In the genomic region with DNA sequence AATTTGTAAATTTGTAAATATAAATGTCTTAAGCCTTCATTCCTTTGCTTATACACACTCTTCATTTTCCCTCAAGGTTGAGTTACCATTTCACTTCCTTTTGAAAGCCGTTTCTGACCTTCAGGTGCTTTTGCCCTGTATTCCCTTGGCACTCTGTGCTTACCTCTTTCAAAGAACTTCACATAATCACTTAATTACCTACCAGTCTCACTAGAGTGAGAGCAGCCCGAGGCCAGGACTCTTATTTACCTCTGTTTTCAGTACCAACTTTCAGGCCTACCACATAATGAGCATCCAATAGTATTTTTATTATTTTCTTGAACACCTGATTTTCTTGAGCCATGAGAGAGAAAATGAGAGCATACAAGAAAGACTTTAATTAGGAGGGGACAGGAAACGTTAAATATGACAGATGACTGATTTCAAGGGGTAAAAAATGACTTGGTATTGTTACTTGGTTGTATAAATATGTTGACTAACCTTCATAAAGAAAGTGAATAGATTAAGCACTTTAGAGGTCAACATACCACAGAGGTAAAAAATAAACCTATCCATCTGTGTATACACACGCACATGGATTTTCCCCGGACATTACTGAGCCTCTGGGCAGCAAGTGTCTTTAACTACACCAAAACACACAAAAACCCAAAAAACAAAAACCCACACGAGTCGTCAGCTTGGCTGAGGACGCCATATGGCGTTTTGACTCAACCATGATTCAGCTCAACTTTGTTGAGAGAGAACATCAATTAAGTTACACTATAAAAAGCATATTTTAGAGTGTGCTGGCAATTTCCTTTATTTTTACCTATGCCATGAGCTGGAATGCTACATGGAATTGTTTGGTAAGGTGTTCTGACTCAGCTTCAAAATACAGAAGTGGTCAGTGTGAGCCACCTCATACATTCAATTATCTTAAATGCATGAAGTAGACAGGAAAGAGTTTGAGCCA, we compare ENCODE assay signal across 13 cellular contexts. TPM values are rescaled to one million over a fixed set of nuclear protein-coding genes. Genes with fewer than 3 reads are reported as not detected.
DNase-seq lines count a peak whose midpoint lies in the region; ATAC-seq, FAIRE-seq and TF ChIP-seq lines count a peak whose summit lies in the region.
"Had no signal": no experiment of that assay in that cellular context is flagged by ENCODE, and none has a peak within 500 bp of the region (broad histone marks: within the 10 kb centered on the region; RNA-seq: fewer than 3 reads in every experiment).

No MANE protein-coding gene starts in this region.

- TF ChIP-seq CTCF in SK-N-SH (IDR thresholded peaks at IDR 0.05) (no peak), keratinocyte (optimal IDR thresholded peaks at IDR 0.05 in 1 of 3, IDR thresholded peaks at IDR 0.05 in 1 of 3, conservative IDR thresholded peaks at IDR 0.05 in 1 of 3; ENCODE audit: extremely low read depth in 1 of 3, insufficient read depth in 2 of 3, low read length in 3 of 3) (no peak), hepatocyte (IDR thresholded peaks at IDR 0.05; ENCODE audit: poor library complexity) (no peak)

- no peaks in the 10 kb centered on the region for H3K9me1 ChIP-seq in keratinocyte (ENCODE audit: control insufficient read depth, extremely low read depth, insufficient read depth, low read length)

- CTCF ChIA-PET in SK-N-SH (lab: Yijun Ruan, JAX) = interaction anchor here (0.7 kb wide), 1 partner anchor 11 kb away, joined by 3 read pairs; no protein-coding TSS in a partner anchor

- H4K20me1 ChIP-seq in GM23248 (ENCODE audit: insufficient read depth) (0 out of 2 replicates have a peak, but pooled peaks cover 3% of the 10 kb centered on the region), SK-N-SH (ENCODE audit: insufficient read depth) (peaks cover 65% of the 10 kb centered on the region), keratinocyte (ENCODE audit: control insufficient read depth, extremely low read depth, insufficient read depth, low read length) (no peaks in the 10 kb centered on the region), hepatocyte (ENCODE audit: insufficient read depth, poor library complexity, severe bottlenecking) (peaks cover 94% of the 10 kb centered on the region)

- H3K9me3 Mint-ChIP-seq in CD4-positive, CD25-positive, alpha-beta regulatory T cell = no peaks in the 10 kb centered on the region
- no peaks in the 10 kb centered on the region for H3K9me3 Mint-ChIP-seq in activated T-helper 2 cell treated with anti-CD3 and anti-CD28 coated beads, Interferon-gamma antibody, Interleukin-2, Interleukin-4, amounts not matched to agents 10 μg/mL and 5 μg/mL and 100 μg/mL, durations not matched to agents 14 hours and 24 hours and 36 hours

- H3K9ac ChIP-seq in GM23248 = peak overlapping the region; percentile 40
- no peak overlapping the region for H3K9ac ChIP-seq in SK-N-SH
- H3K9ac ChIP-seq in keratinocyte (ENCODE audit: control insufficient read depth, extremely low read depth, insufficient read depth, low read length) = no peak overlapping the region

- H3K4me1 ChIP-seq in CD4-positive, CD25-positive, alpha-beta regulatory T cell (ENCODE audit: control insufficient read depth, insufficient read depth, low read length, poor library complexity, severe bottlenecking) = peaks cover 14% of the 10 kb centered on the region
- H3K4me1 ChIP-seq in GM23248 (ENCODE audit: insufficient read depth) = peaks cover 77% of the 10 kb centered on the region
- H3K4me1 ChIP-seq in SK-N-SH (ENCODE audit: control insufficient read depth in 1 of 2, insufficient read depth in 2 of 2, low read depth in 1 of 2, low read length in 1 of 2) = peaks cover 12 to 69% of the 10 kb centered on the region in 2 experiments; a peak in 3 of 4 replicates
- peaks cover 40% of the 10 kb centered on the region for H3K4me1 ChIP-seq in keratinocyte (ENCODE audit: control insufficient read depth, extremely low read depth, insufficient read depth, low read length)
- H3K4me1 ChIP-seq in hepatocyte (ENCODE audit: insufficient read depth) = no peaks in the 10 kb centered on the region

- no peak overlapping the region for H3K4me3 ChIP-seq in CD4-positive, CD25-positive, alpha-beta regulatory T cell (ENCODE audit: low read depth, low read length)
- H3K4me3 ChIP-seq in GM23248 (peak overlapping the region; percentile 19), SK-N-SH (ENCODE audit: low read depth in 2 of 2, low read length in 1 of 2) (no peak overlapping the region), keratinocyte (ENCODE audit: control insufficient read depth in 2 of 3, extremely low read depth in 1 of 3, insufficient read depth in 2 of 3, low read depth in 1 of 3, low read length in 3 of 3) (no peak overlapping the region), hepatocyte (no peak overlapping the region)

- H3K27ac Mint-ChIP-seq in CD4-positive, CD25-positive, alpha-beta regulatory T cell = peak overlapping the region in 2 of 3 donors; percentile 16 to 21
- H3K27ac Mint-ChIP-seq in activated T-helper 2 cell treated with anti-CD3 and anti-CD28 coated beads, Interferon-gamma antibody, Interleukin-2, Interleukin-4, amounts not matched to agents 10 μg/mL and 5 μg/mL and 100 μg/mL, durations not matched to agents 14 hours and 24 hours and 36 hours = no peak overlapping the region

- intact Hi-C loops in activated T-helper 2 cell treated with anti-CD3 and anti-CD28 coated beads, Interferon-gamma antibody, Interleukin-2, Interleukin-4, amounts not matched to agents 10 μg/mL and 5 μg/mL and 100 μg/mL, durations not matched to agents 14 hours and 24 hours and 36 hours (cut with micrococcal nuclease) = no loop called here

- peak overlapping the region in 1 of 4 donors; percentile 30 for H3K4me3 Mint-ChIP-seq in CD4-positive, CD25-positive, alpha-beta regulatory T cell
- H3K4me3 Mint-ChIP-seq in activated T-helper 2 cell treated with anti-CD3 and anti-CD28 coated beads, Interferon-gamma antibody, Interleukin-2, Interleukin-4, amounts not matched to agents 10 μg/mL and 5 μg/mL and 100 μg/mL, durations not matched to agents 14 hours and 24 hours and 36 hours (ENCODE audit: low read depth) = no peak overlapping the region

- H3K36me3 Mint-ChIP-seq in CD4-positive, CD25-positive, alpha-beta regulatory T cell = peaks cover 5% of the 10 kb centered on the region
- H3K36me3 Mint-ChIP-seq in activated T-helper 2 cell treated with anti-CD3 and anti-CD28 coated beads, Interferon-gamma antibody, Interleukin-2, Interleukin-4, amounts not matched to agents 10 μg/mL and 5 μg/mL and 100 μg/mL, durations not matched to agents 14 hours and 24 hours and 36 hours (ENCODE audit: low read depth) = peaks cover 12% of the 10 kb centered on the region

- in situ Hi-C loops in GM23248 (cut with MboI) = no loop called here

- ATAC-seq in CD4-positive, CD25-positive, alpha-beta regulatory T cell (ENCODE audit: low read depth in 2 of 2) = no peak
- ATAC-seq in esophagus mucosa = no peak
- ATAC-seq: sciatic nerve had no signal

- H3K27me3 ChIP-seq in CD4-positive, CD25-positive, alpha-beta regulatory T cell (ENCODE audit: control insufficient read depth, insufficient read depth, low read length) = no peaks in the 10 kb centered on the region
- no peaks in the 10 kb centered on the region for H3K27me3 ChIP-seq in GM23248 (replicated peaks; ENCODE audit: insufficient read depth)
- H3K27me3 ChIP-seq in SK-N-SH (ENCODE audit: insufficient read depth) = no peaks in the 10 kb centered on the region
- no peaks in the 10 kb centered on the region for H3K27me3 ChIP-seq in keratinocyte (ENCODE audit: control insufficient read depth, extremely low read depth, insufficient read depth, low read length)
- H3K27me3 ChIP-seq in hepatocyte = no peaks in the 10 kb centered on the region

- no peak for TF ChIP-seq RAD21 in SK-N-SH (IDR thresholded peaks at IDR 0.05; ENCODE audit: low read length)

- peaks cover 31 to 43% (median 38%) of the 10 kb centered on the region in 4 donors for H3K4me1 Mint-ChIP-seq in CD4-positive, CD25-positive, alpha-beta regulatory T cell
- H3K4me1 Mint-ChIP-seq in activated T-helper 2 cell treated with anti-CD3 and anti-CD28 coated beads, Interferon-gamma antibody, Interleukin-2, Interleukin-4, amounts not matched to agents 10 μg/mL and 5 μg/mL and 100 μg/mL, durations not matched to agents 14 hours and 24 hours and 36 hours (ENCODE audit: low read depth) = peaks cover 19% of the 10 kb centered on the region

- no peak for DNase-seq in CD4-positive, CD25-positive, alpha-beta regulatory T cell
- DNase-seq in GM23248 (peak; percentile 88), SK-N-SH (no peak), keratinocyte (ENCODE audit: low read depth, low spot score) (no peak), NCI-H526 (lab: John Stamatoyannopoulos, UW) (no peak), hepatocyte (ENCODE audit: low spot score) (no peak)
- no peak for DNase-seq in activated T-helper 2 cell treated with anti-CD3 and anti-CD28 coated beads, Interferon-gamma antibody, Interleukin-2, Interleukin-4, amounts not matched to agents 10 μg/mL and 5 μg/mL and 100 μg/mL, durations not matched to agents 14 hours and 24 hours and 36 hours (ENCODE audit: low spot score)
- DNase-seq: activated CD4-positive, alpha-beta T cell treated with anti-CD3 and anti-CD28 coated beads for 48 hours; aorta; DMS79 treated with DMSO at 0.1 percent for 48 hours; OCI-M1 had no signal

- H3K9me3 ChIP-seq in CD4-positive, CD25-positive, alpha-beta regulatory T cell (ENCODE audit: control insufficient read depth in 2 of 2, low read length in 2 of 2) = no peaks in the 10 kb centered on the region
- H3K9me3 ChIP-seq in GM23248 (ENCODE audit: low read depth) (no peaks in the 10 kb centered on the region), SK-N-SH (no peaks in the 10 kb centered on the region), keratinocyte (ENCODE audit: control insufficient read depth, low read depth, low read length) (no peaks in the 10 kb centered on the region), hepatocyte (ENCODE audit: low read depth) (no peaks in the 10 kb centered on the region)

- H3K79me2 ChIP-seq in GM23248 (ENCODE audit: insufficient read depth) (peaks cover 96% of the 10 kb centered on the region), SK-N-SH (ENCODE audit: insufficient read depth) (peaks cover 99% of the 10 kb centered on the region), keratinocyte (ENCODE audit: control insufficient read depth, insufficient read depth, low read length) (peaks cover 87% of the 10 kb centered on the region), hepatocyte (peaks cover 100% of the 10 kb centered on the region)

- H3K9me2 ChIP-seq in GM23248 (ENCODE audit: insufficient read depth) (no peaks in the 10 kb centered on the region), SK-N-SH (no peaks in the 10 kb centered on the region), hepatocyte (replicated peaks; ENCODE audit: insufficient read depth) (no peaks in the 10 kb centered on the region)

- H3K4me2 ChIP-seq in GM23248 (ENCODE audit: unreplicated experiment) = peak overlapping the region; percentile 81
- peak overlapping the region; percentile 62 for H3K4me2 ChIP-seq in SK-N-SH
- H3K4me2 ChIP-seq in keratinocyte (ENCODE audit: control insufficient read depth, extremely low read depth, insufficient read depth, low read depth, low read length) = peak overlapping the region; percentile 43
- H3K4me2 ChIP-seq in hepatocyte = no peak overlapping the region

- peak in 1 of 2 experiments; percentile 78; a peak in 2 of 4 replicates for TF ChIP-seq EP300 in SK-N-SH (IDR thresholded peaks at IDR 0.05; ENCODE audit: borderline replicate concordance in 1 of 2, low read depth in 1 of 2, low read length in 1 of 2)

- no peak overlapping the region for H2AFZ ChIP-seq in GM23248
- H2AFZ ChIP-seq in SK-N-SH (ENCODE audit: low read depth) = no peak overlapping the region
- H2AFZ ChIP-seq in keratinocyte (ENCODE audit: control insufficient read depth, low read length) = no peak overlapping the region
- H2AFZ ChIP-seq in hepatocyte = no peak overlapping the region

- FAIRE-seq in keratinocyte (lab: Jason Lieb, UNC) = peak; percentile 94

- WGBS in GM23248 (ENCODE audit: low coverage in 1 of 2, low lambda C conversion rate in 2 of 2, missing lambda C conversion rate in 2 of 2), 2 experiments = 30 to 32% methylated on average over 9 of the region's 9 CpGs
- WGBS in SK-N-SH (ENCODE audit: low lambda C conversion rate) = 41% methylated on average over 9 of the region's 9 CpGs
- 95% methylated on average over 9 of the region's 9 CpGs for WGBS in hepatocyte (ENCODE audit: low lambda C conversion rate, missing lambda C conversion rate)

- H3K36me3 ChIP-seq in CD4-positive, CD25-positive, alpha-beta regulatory T cell (ENCODE audit: control insufficient read depth, insufficient read depth, low read length) = no peaks in the 10 kb centered on the region
- H3K36me3 ChIP-seq in GM23248 (ENCODE audit: low read depth) (no peaks in the 10 kb centered on the region), SK-N-SH (replicated peaks in 1 of 2; ENCODE audit: control insufficient read depth in 1 of 2, insufficient read depth in 2 of 2, low read length in 1 of 2) (peaks cover 6 to 10% of the 10 kb centered on the region in 2 experiments), keratinocyte (ENCODE audit: control insufficient read depth in 2 of 2, extremely low read depth in 1 of 2, insufficient read depth in 2 of 2, low read length in 2 of 2) (peaks cover 0 to 6% of the 10 kb centered on the region in 2 experiments), hepatocyte (replicated peaks; ENCODE audit: insufficient read depth, low read depth) (no peaks in the 10 kb centered on the region)

- H3K27me3 Mint-ChIP-seq in CD4-positive, CD25-positive, alpha-beta regulatory T cell = no peaks in the 10 kb centered on the region
- H3K27me3 Mint-ChIP-seq in activated T-helper 2 cell treated with anti-CD3 and anti-CD28 coated beads, Interferon-gamma antibody, Interleukin-2, Interleukin-4, amounts not matched to agents 10 μg/mL and 5 μg/mL and 100 μg/mL, durations not matched to agents 14 hours and 24 hours and 36 hours (ENCODE audit: low read depth) = no peaks in the 10 kb centered on the region

- H3F3A ChIP-seq in GM23248 (ENCODE audit: insufficient read depth) (peaks cover 72% of the 10 kb centered on the region), SK-N-SH (replicated peaks; ENCODE audit: insufficient read depth) (peaks cover 66% of the 10 kb centered on the region)

- dilution Hi-C loops in keratinocyte (cut with MboI; ENCODE audit: extremely low pct_ligation_motif_present, low sequenced_read_pairs) = no loop called here

- H3K27ac ChIP-seq in CD4-positive, CD25-positive, alpha-beta regulatory T cell (ENCODE audit: insufficient read depth, low read length, poor library complexity, severe bottlenecking) = no peak overlapping the region
- peak overlapping the region; percentile 88 for H3K27ac ChIP-seq in GM23248
- H3K27ac ChIP-seq in SK-N-SH (ENCODE audit: low read depth in 2 of 2, low read length in 1 of 2) = peak overlapping the region; percentile 7 to 82; a peak in 2 of 4 replicates
- H3K27ac ChIP-seq in keratinocyte (ENCODE audit: control insufficient read depth, insufficient read depth, low read length) = peak overlapping the region; percentile 50
- no peak overlapping the region for H3K27ac ChIP-seq in hepatocyte

- POLR2A ChIA-PET in SK-N-SH (lab: Yijun Ruan, JAX) = no interaction called here

RNA-seq across cellular contexts. Expression of gene ATXN10, which starts 7.6 kb away (rescaled TPM):
- 61.7 TPM for total RNA-seq in CD4-positive, CD25-positive, alpha-beta regulatory T cell
- polyA plus RNA-seq in CD4-positive, CD25-positive, alpha-beta regulatory T cell = 100 to 1,000 TPM in 2 of 4 donors, 10 to 100 TPM in 2; 70.3 to 107 (median 90.6) TPM
- 108 and 109 TPM in 2 replicates for total RNA-seq in GM23248 (2014; rRNA removed; shearing (Covaris generic))
- 211 and 216 TPM in 2 replicates for polyA plus RNA-seq in GM23248 (2016; fragmentation: Nextera tagmentation; extraction: Ambion mirVana)
- polyA plus RNA-seq in SK-N-SH (2012; rRNA removed) = 202 and 257 TPM in 2 replicates
- 276 and 300 TPM in 2 replicates for polyA plus RNA-seq in SK-N-SH (2012; cell fraction: cytosol; rRNA removed)
- 68.9 and 142 TPM in 2 replicates for polyA plus RNA-seq in SK-N-SH (2012; cell fraction: nucleus; rRNA removed)
- polyA plus RNA-seq in keratinocyte = 238 to 276 TPM (median 242 TPM) in 3 replicates
- 147 TPM for polyA plus RNA-seq in keratinocyte (2011; ENCODE audit: low read depth)
- polyA plus RNA-seq in keratinocyte (2011; cell fraction: cytosol; rRNA removed) = 172 and 329 TPM in 2 replicates
- 190 and 196 TPM in 2 replicates for polyA plus RNA-seq in keratinocyte (2011; cell fraction: nucleus; rRNA removed)
- 88.1 and 124 TPM in 2 replicates for polyA plus RNA-seq in keratinocyte (2012; ENCODE audit: low replicate concordance)
- polyA minus RNA-seq in keratinocyte = 156 to 320 TPM (median 270 TPM) in 3 replicates
- 71.7 TPM for polyA minus RNA-seq in keratinocyte (2011; cell fraction: cytosol; rRNA and poly(A)+ RNA removed)
- 59.4 and 126 TPM in 2 replicates for polyA minus RNA-seq in keratinocyte (2011; cell fraction: nucleus; rRNA and poly(A)+ RNA removed)
- total RNA-seq in esophagus mucosa = 98.6 TPM
- 118 and 141 TPM in 2 replicates for total RNA-seq in hepatocyte
- 186 and 196 TPM in 2 replicates for polyA plus RNA-seq in hepatocyte
- 119 and 123 TPM in 2 replicates for total RNA-seq in activated T-helper 2 cell treated with anti-CD3 and anti-CD28 coated beads, Interferon-gamma antibody, Interleukin-2, Interleukin-4, amounts not matched to agents 10 μg/mL and 5 μg/mL and 100 μg/mL, durations not matched to agents 14 hours and 24 hours and 36 hours

Comparison
In these comparisons a context has a peak if more than half of its experiments do, and no peak if none do; other contexts are left out.
1. H3K27ac ChIP-seq: peak in GM23248 (single experiment), SK-N-SH (2 of 2) and keratinocyte (single experiment); none in CD4-positive, CD25-positive, alpha-beta regulatory T cell (single experiment) and hepatocyte (single experiment).